21 cellular contexts compared by ENCODE assay signal in genomic region chr5:119301210-119301609, GRCh38. TPM values are rescaled to one million over a fixed set of nuclear protein-coding genes. Genes with fewer than 3 reads are reported as not detected.
A peak's percentile ranks its signal among the peaks of the same experiment; 100 is the strongest.
DNase-seq lines count a peak whose midpoint lies in the region; ATAC-seq and TF ChIP-seq lines count a peak whose summit lies in the region.
"Had no signal": no experiment of that assay in that cellular context is flagged by ENCODE, and none has a peak within 500 bp of the region (broad histone marks: within the 10 kb centered on the region; RNA-seq: fewer than 3 reads in every experiment).

No MANE protein-coding gene starts in this region.

- no peak for DNase-seq in T-helper 2 cell treated with Interferon-gamma antibody and Interleukin-4, amounts not matched to agents 5 μg/mL and 100 μg/mL, for 36 hours (ENCODE audit: low spot score)
- no peak for DNase-seq in T-helper 2 cell
- no peak for DNase-seq in DND-41
- no peak for DNase-seq in naive B cell
- DNase-seq in putamen (ENCODE audit: low spot score): no peak
- DNase-seq in endodermal cell: no peak
- no peak for DNase-seq in COLO668 (lab: John Stamatoyannopoulos, UW; ENCODE audit: unreplicated experiment)
- DNase-seq: activated CD8-positive, alpha-beta memory T cell treated with anti-CD3 and anti-CD28 coated beads, Interleukin-2, amount 10 ng/mL, durations not matched to agents 7 days and 5 days; activated gamma-delta T cell treated with Interleukin-2 at 50 U/mL for 16 hours; colonic mucosa; H9; NCI-H1417; NCI-H526; posterior cingulate gyrus; SHP77; stimulated activated CD4-positive, alpha-beta T cell treated with anti-CD3 and anti-CD28 coated beads, Interleukin-2, amount 100 ng/mL, for 24 hours had no signal

- no peaks in the 10 kb centered on the region for H3K36me3 ChIP-seq in DND-41 (ENCODE audit: insufficient read depth, low read length)
- H3K36me3 ChIP-seq in endodermal cell (ENCODE audit: control insufficient read depth, insufficient read depth, low read length): peaks cover 12% of the 10 kb centered on the region
- H3K36me3 ChIP-seq: colonic mucosa had no signal

- H3K4me1 ChIP-seq in DND-41 (ENCODE audit: insufficient read depth, low read length) (peaks cover 70% of the 10 kb centered on the region), endodermal cell (ENCODE audit: control insufficient read depth, insufficient read depth, low read length) (peaks cover 6% of the 10 kb centered on the region)
- H3K4me1 ChIP-seq: colonic mucosa had no signal

- no peaks in the 10 kb centered on the region for H3K27me3 Mint-ChIP-seq in T-helper 2 cell treated with Interferon-gamma antibody and Interleukin-4, amounts not matched to agents 5 μg/mL and 100 μg/mL, for 36 hours (ENCODE audit: low read depth)
- no peaks in the 10 kb centered on the region for H3K27me3 Mint-ChIP-seq in activated T-helper 17 cell treated with anti-CD3 and anti-CD28 coated beads, Interleukin-2, amount 50 U/mL, for 72 hours
- H3K27me3 Mint-ChIP-seq in naive B cell (no peaks in the 10 kb centered on the region), endodermal cell (ENCODE audit: insufficient read depth) (no peaks in the 10 kb centered on the region)
- H3K27me3 Mint-ChIP-seq: activated CD8-positive, alpha-beta memory T cell treated with anti-CD3 and anti-CD28 coated beads, Interleukin-2, amount 10 ng/mL, durations not matched to agents 7 days and 5 days; brain had no signal

- no peak overlapping the region for H3K4me2 ChIP-seq in DND-41 (ENCODE audit: insufficient read depth, low read length)
- H3K4me2 ChIP-seq: hepatocyte had no signal

- peaks cover 5% of the 10 kb centered on the region for H3K9me3 Mint-ChIP-seq in T-helper 2 cell treated with Interferon-gamma antibody and Interleukin-4, amounts not matched to agents 5 μg/mL and 100 μg/mL, for 36 hours
- no peaks in the 10 kb centered on the region for H3K9me3 Mint-ChIP-seq in activated T-helper 17 cell treated with anti-CD3 and anti-CD28 coated beads, Interleukin-2, amount 50 U/mL, for 72 hours
- H3K9me3 Mint-ChIP-seq in naive B cell: peaks cover 0 to 2% (median 0%) of the 10 kb centered on the region in 7 donors
- H3K9me3 Mint-ChIP-seq in endodermal cell: peaks cover 30% of the 10 kb centered on the region

- no peak overlapping the region for H2AFZ ChIP-seq in DND-41 (ENCODE audit: low read depth, low read length)
- H2AFZ ChIP-seq: hepatocyte had no signal

- H3K9me3 ChIP-seq in DND-41 (ENCODE audit: insufficient read depth, low read length, severe bottlenecking) (no peaks in the 10 kb centered on the region), endodermal cell (ENCODE audit: control insufficient read depth, low read length) (peaks cover 17% of the 10 kb centered on the region)
- H3K9me3 ChIP-seq: colonic mucosa had no signal

- peak overlapping the region; percentile 13 for H3K27ac Mint-ChIP-seq in T-helper 2 cell treated with Interferon-gamma antibody and Interleukin-4, amounts not matched to agents 5 μg/mL and 100 μg/mL, for 36 hours
- peak overlapping the region; percentile 93 for H3K27ac Mint-ChIP-seq in activated T-helper 17 cell treated with anti-CD3 and anti-CD28 coated beads, Interleukin-2, amount 50 U/mL, for 72 hours
- peak overlapping the region; percentile 0 to 88 (median 75) for H3K27ac Mint-ChIP-seq in naive B cell
- H3K27ac Mint-ChIP-seq in endodermal cell: no peak overlapping the region
- H3K27ac Mint-ChIP-seq: brain, H9 had no signal

- peaks cover 72% of the 10 kb centered on the region for H3K79me2 ChIP-seq in DND-41 (ENCODE audit: insufficient read depth, low read length)

- H3K27ac ChIP-seq in DND-41 (ENCODE audit: low read length) (peak overlapping the region; percentile 99), endodermal cell (ENCODE audit: low read depth, low read length) (no peak overlapping the region)
- H3K27ac ChIP-seq: BLaER1, colonic mucosa had no signal

- peak overlapping the region; percentile 91 for H3K4me3 Mint-ChIP-seq in T-helper 2 cell treated with Interferon-gamma antibody and Interleukin-4, amounts not matched to agents 5 μg/mL and 100 μg/mL, for 36 hours
- peak overlapping the region; percentile 86 for H3K4me3 Mint-ChIP-seq in activated T-helper 17 cell treated with anti-CD3 and anti-CD28 coated beads, Interleukin-2, amount 50 U/mL, for 72 hours
- H3K4me3 Mint-ChIP-seq in naive B cell (peak overlapping the region in 6 of 8 donors; percentile 8 to 49 (median 22)), endodermal cell (no peak overlapping the region)
- H3K4me3 Mint-ChIP-seq: brain, H9 had no signal

- H3K4me3 ChIP-seq in DND-41 (ENCODE audit: low read depth in 1 of 2, low read length in 2 of 2) (no peak overlapping the region), endodermal cell (ENCODE audit: low read length) (no peak overlapping the region)
- H3K4me3 ChIP-seq: BLaER1, colonic mucosa, hepatocyte, lung had no signal

- H3K27me3 ChIP-seq in DND-41 (ENCODE audit: insufficient read depth, low read length, poor library complexity) (no peaks in the 10 kb centered on the region), endodermal cell (ENCODE audit: control insufficient read depth, insufficient read depth, low read length, poor library complexity, severe bottlenecking) (no peaks in the 10 kb centered on the region)
- H3K27me3 ChIP-seq: BLaER1, colonic mucosa, hepatocyte had no signal

- H3K4me1 Mint-ChIP-seq in T-helper 2 cell treated with Interferon-gamma antibody and Interleukin-4, amounts not matched to agents 5 μg/mL and 100 μg/mL, for 36 hours (ENCODE audit: low read depth): peaks cover 70% of the 10 kb centered on the region
- peaks cover 52% of the 10 kb centered on the region for H3K4me1 Mint-ChIP-seq in activated T-helper 17 cell treated with anti-CD3 and anti-CD28 coated beads, Interleukin-2, amount 50 U/mL, for 72 hours
- peaks cover 58 to 85% (median 69%) of the 10 kb centered on the region in 3 donors for H3K4me1 Mint-ChIP-seq in naive B cell
- peaks cover 17% of the 10 kb centered on the region for H3K4me1 Mint-ChIP-seq in endodermal cell

- no peaks in the 10 kb centered on the region for H4K20me1 ChIP-seq in DND-41 (ENCODE audit: insufficient read depth, low read length)
- H4K20me1 ChIP-seq: BLaER1 had no signal

- peaks cover 69% of the 10 kb centered on the region for H3K36me3 Mint-ChIP-seq in T-helper 2 cell treated with Interferon-gamma antibody and Interleukin-4, amounts not matched to agents 5 μg/mL and 100 μg/mL, for 36 hours (ENCODE audit: low read depth)
- H3K36me3 Mint-ChIP-seq in activated T-helper 17 cell treated with anti-CD3 and anti-CD28 coated beads, Interleukin-2, amount 50 U/mL, for 72 hours (ENCODE audit: low read depth): peaks cover 62% of the 10 kb centered on the region
- H3K36me3 Mint-ChIP-seq in naive B cell: peaks cover 0 to 6% of the 10 kb centered on the region in 2 donors
- peaks cover 21% of the 10 kb centered on the region for H3K36me3 Mint-ChIP-seq in endodermal cell (ENCODE audit: low read depth)
- H3K36me3 Mint-ChIP-seq: brain had no signal

- 86 to 99% methylated on average over 1 to 2 of the region's 2 CpGs for WGBS in endodermal cell (ENCODE audit: insufficient coverage in 1 of 2, insufficient read length in 1 of 2), 2 experiments

- ATAC-seq in DND-41 (ENCODE audit: insufficient read depth, low read depth) (no peak), naive B cell (ENCODE audit: low read depth in 2 of 2) (no peak)
- ATAC-seq in activated T-helper 17 cell treated with anti-CD3 and anti-CD28 coated beads, Interleukin-2, amount 50 U/mL, for 72 hours (replicated peaks): no peak

- TF ChIP-seq CTCF in DND-41 (IDR thresholded peaks at IDR 0.05; ENCODE audit: borderline replicate concordance, extremely low read depth, low read length, poor library complexity, severe bottlenecking) (no peak), endodermal cell (conservative IDR thresholded peaks at IDR 0.05) (no peak)

- no peak overlapping the region for H3K9ac ChIP-seq in DND-41 (ENCODE audit: low read depth, low read length)
- H3K9ac ChIP-seq in endodermal cell (ENCODE audit: extremely low read depth, low read length, poor library complexity, severe bottlenecking): no peak overlapping the region
- H3K9ac ChIP-seq: BLaER1 had no signal

RNA-seq across cellular contexts. Expression of gene TNFAIP8, which starts 54.6 kb away (rescaled TPM):
- total RNA-seq in activated T-helper 17 cell treated with anti-CD3 and anti-CD28 coated beads, Interleukin-2, amount 50 U/mL, for 72 hours: 100 to 1,000 TPM; 129 to 170 TPM
- 100 to 1,000 TPM; 224 to 432 (median 315) TPM for polyA plus RNA-seq in naive B cell (ENCODE audit: low read depth in 6 of 6)
- total RNA-seq in endodermal cell: 10 to 100 TPM; 29.6 to 39.5 TPM
- polyA plus RNA-seq in endodermal cell (2013, experiment 1 of 2): 16.1 TPM
- 14.5 TPM for polyA plus RNA-seq in endodermal cell (2013, experiment 2 of 2)
